Comparison of ENCODE assay signal across 16 cellular contexts in genomic region chr9:3868012-3868411, GRCh38.
A peak's percentile ranks its signal among the peaks of the same experiment; 100 is the strongest.
DNase-seq lines count a peak whose midpoint lies in the region; ATAC-seq, FAIRE-seq and TF ChIP-seq lines count a peak whose summit lies in the region.
"Had no signal": no experiment of that assay in that cellular context is flagged by ENCODE, and none has a peak within 500 bp of the region (broad histone marks: within the 10 kb centered on the region; RNA-seq: fewer than 3 reads in every experiment).

No MANE protein-coding gene starts in this region.

- no peak overlapping the region for H3K27ac Mint-ChIP-seq in activated CD4-positive, alpha-beta memory T cell treated with anti-CD3 and anti-CD28 coated beads for 36 hours
- no peak overlapping the region for H3K27ac Mint-ChIP-seq in activated CD4-positive, alpha-beta memory T cell treated with anti-CD3 and anti-CD28 coated beads, Interleukin-2, amount 10 ng/mL, durations not matched to agents 7 days and 5 days
- no peak overlapping the region for H3K27ac Mint-ChIP-seq in chondrocyte (ENCODE audit: unreplicated experiment)

- H3K4me3 Mint-ChIP-seq in activated CD4-positive, alpha-beta memory T cell treated with anti-CD3 and anti-CD28 coated beads for 36 hours: no peak overlapping the region
- no peak overlapping the region for H3K4me3 Mint-ChIP-seq in activated CD4-positive, alpha-beta memory T cell treated with anti-CD3 and anti-CD28 coated beads, Interleukin-2, amount 10 ng/mL, durations not matched to agents 7 days and 5 days
- H3K4me3 Mint-ChIP-seq in chondrocyte (ENCODE audit: unreplicated experiment): no peak overlapping the region

- no peaks in the 10 kb centered on the region for H3K79me2 ChIP-seq in keratinocyte (ENCODE audit: control insufficient read depth, insufficient read depth, low read length)
- H3K79me2 ChIP-seq: hepatocyte had no signal

- H3K36me3 ChIP-seq in keratinocyte (ENCODE audit: control insufficient read depth in 2 of 2, extremely low read depth in 1 of 2, insufficient read depth in 2 of 2, low read length in 2 of 2): no peaks in the 10 kb centered on the region
- H3K36me3 ChIP-seq: ovary had no signal

- no peak overlapping the region for H3K4me2 ChIP-seq in keratinocyte (ENCODE audit: control insufficient read depth, extremely low read depth, insufficient read depth, low read depth, low read length)
- H3K4me2 ChIP-seq: hepatocyte had no signal

- no peak overlapping the region for H3K4me3 ChIP-seq in keratinocyte (ENCODE audit: control insufficient read depth in 2 of 3, extremely low read depth in 1 of 3, insufficient read depth in 2 of 3, low read depth in 1 of 3, low read length in 3 of 3)
- H3K4me3 ChIP-seq: hepatocyte, ovary had no signal

- H3K27me3 ChIP-seq in keratinocyte (ENCODE audit: control insufficient read depth, extremely low read depth, insufficient read depth, low read length): no peaks in the 10 kb centered on the region
- H3K27me3 ChIP-seq: hepatocyte, ovary had no signal

- DNase-seq in activated CD4-positive, alpha-beta memory T cell treated with anti-CD3 and anti-CD28 coated beads for 36 hours: peak; percentile 18
- no peak for DNase-seq in activated CD4-positive, alpha-beta memory T cell treated with anti-CD3 and anti-CD28 coated beads, Interleukin-2, amount 10 ng/mL, durations not matched to agents 7 days and 5 days
- DNase-seq in keratinocyte (ENCODE audit: low read depth, low spot score) (no peak), chondrocyte (ENCODE audit: low spot score) (no peak), SW 1271 (lab: John Stamatoyannopoulos, UW) (no peak), NCI-H82 (lab: John Stamatoyannopoulos, UW) (no peak)
- DNase-seq: effector CD4-positive, alpha-beta T cell; NCI-H2029; ovary; stimulated activated CD4-positive, alpha-beta T cell treated with anti-CD3 and anti-CD28 coated beads, Interleukin-4, amount 100 ng/mL, for 1 hour; substantia nigra had no signal

- H4K20me1 ChIP-seq in keratinocyte (ENCODE audit: control insufficient read depth, extremely low read depth, insufficient read depth, low read length): no peaks in the 10 kb centered on the region

- H3K9ac ChIP-seq in keratinocyte (ENCODE audit: control insufficient read depth, extremely low read depth, insufficient read depth, low read length): no peak overlapping the region

- no peaks in the 10 kb centered on the region for H3K4me1 Mint-ChIP-seq in activated CD4-positive, alpha-beta memory T cell treated with anti-CD3 and anti-CD28 coated beads for 36 hours (ENCODE audit: low read depth)
- H3K4me1 Mint-ChIP-seq in activated CD4-positive, alpha-beta memory T cell treated with anti-CD3 and anti-CD28 coated beads, Interleukin-2, amount 10 ng/mL, durations not matched to agents 7 days and 5 days: peaks cover 34% of the 10 kb centered on the region
- H3K4me1 Mint-ChIP-seq in chondrocyte (ENCODE audit: low read depth): peaks cover 26% of the 10 kb centered on the region

- no peaks in the 10 kb centered on the region for H3K9me3 ChIP-seq in keratinocyte (ENCODE audit: control insufficient read depth, low read depth, low read length)
- H3K9me3 ChIP-seq: ovary had no signal

- TF ChIP-seq CTCF in keratinocyte (optimal IDR thresholded peaks at IDR 0.05 in 1 of 3, IDR thresholded peaks at IDR 0.05 in 1 of 3, conservative IDR thresholded peaks at IDR 0.05 in 1 of 3; ENCODE audit: extremely low read depth in 1 of 3, insufficient read depth in 2 of 3, low read length in 3 of 3): no peak
- no peak for TF ChIP-seq CTCF in chondrocyte (IDR thresholded peaks at IDR 0.05)

- no peaks in the 10 kb centered on the region for H3K9me3 Mint-ChIP-seq in activated CD4-positive, alpha-beta memory T cell treated with anti-CD3 and anti-CD28 coated beads for 36 hours
- H3K9me3 Mint-ChIP-seq in activated CD4-positive, alpha-beta memory T cell treated with anti-CD3 and anti-CD28 coated beads, Interleukin-2, amount 10 ng/mL, durations not matched to agents 7 days and 5 days: peaks cover 3% of the 10 kb centered on the region
- no peaks in the 10 kb centered on the region for H3K9me3 Mint-ChIP-seq in chondrocyte (ENCODE audit: low read depth)

- peaks cover 14% of the 10 kb centered on the region for H3K27me3 Mint-ChIP-seq in activated CD4-positive, alpha-beta memory T cell treated with anti-CD3 and anti-CD28 coated beads for 36 hours
- H3K27me3 Mint-ChIP-seq in activated CD4-positive, alpha-beta memory T cell treated with anti-CD3 and anti-CD28 coated beads, Interleukin-2, amount 10 ng/mL, durations not matched to agents 7 days and 5 days: peaks cover 6% of the 10 kb centered on the region
- H3K27me3 Mint-ChIP-seq in chondrocyte (ENCODE audit: low read depth): no peaks in the 10 kb centered on the region

- dilution Hi-C loops in keratinocyte (cut with MboI; ENCODE audit: extremely low pct_ligation_motif_present, low sequenced_read_pairs): no loop called here

- H2AFZ ChIP-seq in keratinocyte (ENCODE audit: control insufficient read depth, low read length): no peak overlapping the region
- H2AFZ ChIP-seq: hepatocyte had no signal

- POLR2A ChIA-PET in activated CD4-positive, alpha-beta memory T cell treated with anti-CD3 and anti-CD28 coated beads for 36 hours (lab: Charles Lee): no interaction called here
- POLR2A ChIA-PET in activated CD4-positive, alpha-beta memory T cell treated with anti-CD3 and anti-CD28 coated beads, Interleukin-2, amount 10 ng/mL, durations not matched to agents 7 days and 5 days (lab: Charles Lee): no interaction called here

- FAIRE-seq in keratinocyte (lab: Jason Lieb, UNC): peak; percentile 17
- FAIRE-seq: A204.1, HepG2 had no signal

- H3K36me3 Mint-ChIP-seq in activated CD4-positive, alpha-beta memory T cell treated with anti-CD3 and anti-CD28 coated beads for 36 hours: no peaks in the 10 kb centered on the region
- peaks cover 3% of the 10 kb centered on the region for H3K36me3 Mint-ChIP-seq in activated CD4-positive, alpha-beta memory T cell treated with anti-CD3 and anti-CD28 coated beads, Interleukin-2, amount 10 ng/mL, durations not matched to agents 7 days and 5 days (ENCODE audit: low read depth)
- peaks cover 7% of the 10 kb centered on the region for H3K36me3 Mint-ChIP-seq in chondrocyte (ENCODE audit: low read depth)

- no peaks in the 10 kb centered on the region for H3K9me1 ChIP-seq in keratinocyte (ENCODE audit: control insufficient read depth, extremely low read depth, insufficient read depth, low read length)

- peak; percentile 58 for ATAC-seq in GM21381 (IDR thresholded peaks at IDR 0.05; ENCODE audit: unreplicated experiment)
- peak; percentile 82 for ATAC-seq in HG03103 (IDR thresholded peaks at IDR 0.05; ENCODE audit: low read depth, unreplicated experiment)
- ATAC-seq: HepG2 had no signal

- intact Hi-C loops in activated CD4-positive, alpha-beta memory T cell treated with anti-CD3 and anti-CD28 coated beads for 36 hours (cut with micrococcal nuclease): loop anchor here (10.0 kb wide), 2 partner anchors 133 to 393 kb away; no protein-coding TSS in a partner anchor

- CTCF ChIA-PET in activated CD4-positive, alpha-beta memory T cell treated with anti-CD3 and anti-CD28 coated beads for 36 hours (lab: Charles Lee): no interaction called here
- CTCF ChIA-PET in activated CD4-positive, alpha-beta memory T cell treated with anti-CD3 and anti-CD28 coated beads, Interleukin-2, amount 10 ng/mL, durations not matched to agents 7 days and 5 days (lab: Charles Lee): no interaction called here

- H3K27ac ChIP-seq in keratinocyte (ENCODE audit: control insufficient read depth, insufficient read depth, low read length): no peak overlapping the region
- H3K27ac ChIP-seq: hepatocyte, ovary had no signal

- H3K4me1 ChIP-seq in keratinocyte (ENCODE audit: control insufficient read depth, extremely low read depth, insufficient read depth, low read length): peaks cover 6% of the 10 kb centered on the region
